22 cellular contexts compared by ENCODE assay signal in genomic region chr5:128532776-128533175, GRCh38. TPM values are rescaled to one million over a fixed set of nuclear protein-coding genes. Genes with fewer than 3 reads are reported as not detected.
"Had no signal": no experiment of that assay in that cellular context is flagged by ENCODE, and none has a peak within 500 bp of the region (broad histone marks: within the 10 kb centered on the region; RNA-seq: fewer than 3 reads in every experiment).

No MANE protein-coding gene starts in this region.

- H3K9me3 Mint-ChIP-seq: IgD-negative memory B cell had no signal

- H3K9me3 ChIP-seq: SJSA1 had no signal

- H3K27ac ChIP-seq: HL-60, SJSA1, SK-N-MC had no signal

- FAIRE-seq: RCC 7860 had no signal

- H3K27ac Mint-ChIP-seq: IgD-negative memory B cell had no signal

- DNase-seq: KBM-7, MV-4-11, NCI-H1048, NCI-H1105, NCI-H1417, NCI-H1436 treated with DMSO at 0.1 percent for 48 hours, NCI-H1694, NCI-H187 treated with DMSO at 0.1 percent for 48 hours, NCI-H2029 treated with DMSO at 0.1 percent for 48 hours, NCI-H2171 treated with DMSO at 0.1 percent for 48 hours, NCI-H345, NCI-H524, NCI-H526 treated with DMSO at 0.1 percent for 48 hours, NCI-H774, Right ventricle myocardium superior, RPMI8226, SIG-M5 had no signal

- H3K36me3 Mint-ChIP-seq: IgD-negative memory B cell had no signal

- H3K36me3 ChIP-seq: SJSA1 had no signal

- H3K4me3 ChIP-seq: SJSA1, SK-N-MC had no signal

- H3K4me1 Mint-ChIP-seq: IgD-negative memory B cell had no signal

RNA-seq across cellular contexts. Expression of gene FBN2, which starts 5.3 kb away (rescaled TPM):
- polyA plus RNA-seq: IgD-negative memory B cell had no signal
